Comparison of ENCODE assay signal across 16 cellular contexts in the genomic region with DNA sequence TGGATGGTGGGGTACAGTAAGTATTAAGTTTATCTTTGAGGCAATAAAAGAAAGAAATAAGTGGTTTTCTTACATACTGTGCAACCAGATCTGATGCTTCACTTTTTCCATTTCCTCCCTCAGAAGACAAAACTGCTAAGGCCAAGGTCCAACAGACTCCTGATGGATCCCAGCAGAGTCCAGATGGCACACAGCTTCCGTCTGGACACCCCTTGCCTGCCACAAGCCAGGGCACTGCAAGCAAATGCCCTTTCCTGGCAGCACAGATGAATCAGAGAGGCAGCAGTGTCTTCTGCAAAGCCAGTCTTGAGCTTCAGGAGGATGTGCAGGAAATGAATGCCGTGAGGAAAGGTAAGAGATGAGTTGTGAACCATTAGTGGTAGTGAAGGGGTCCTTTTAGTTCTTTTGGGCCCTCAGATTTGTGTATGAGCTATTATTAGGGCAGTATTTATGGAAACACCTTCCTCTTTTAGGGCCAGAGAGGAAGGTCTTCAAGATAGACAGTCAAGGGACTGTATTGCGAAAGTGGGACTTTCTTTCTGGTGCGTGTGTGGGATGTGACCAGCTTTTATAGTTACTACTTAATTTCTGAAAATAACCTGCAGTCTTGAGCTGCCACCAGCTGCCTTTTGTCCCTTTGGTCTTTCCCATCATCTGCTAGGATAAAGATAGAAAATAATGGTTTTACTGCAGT. TPM values are rescaled to one million over a fixed set of nuclear protein-coding genes. Genes with fewer than 3 reads are reported as not detected.
A peak's percentile ranks its signal among the peaks of the same experiment; 100 is the strongest.
DNase-seq lines count a peak whose midpoint lies in the region; ATAC-seq and TF ChIP-seq lines count a peak whose summit lies in the region.
"Had no signal": no experiment of that assay in that cellular context is flagged by ENCODE, and none has a peak within 500 bp of the region (broad histone marks: within the 10 kb centered on the region; RNA-seq: fewer than 3 reads in every experiment).

No MANE protein-coding gene starts in this region.

- no peak overlapping the region for H3K4me3 ChIP-seq in left ventricle myocardium inferior
- H3K4me3 ChIP-seq: prostate gland had no signal

- H3K27ac ChIP-seq in left ventricle myocardium inferior (replicated peaks) = no peak overlapping the region

- H3K27me3 ChIP-seq in left ventricle myocardium inferior (ENCODE audit: low read depth) = no peaks in the 10 kb centered on the region

- no peaks in the 10 kb centered on the region for H3K27me3 Mint-ChIP-seq in activated T-cell treated with anti-CD3 and anti-CD28 coated beads, Interleukin-2, amount 50 U/mL, for 72 hours (ENCODE audit: low read depth)
- H3K27me3 Mint-ChIP-seq in dendritic cell treated with granulocyte-macrophage colony-stimulating factor and Interleukin-4, amounts not matched to agents 40 ng/mL and 50 ng/mL, for 4 days = no peaks in the 10 kb centered on the region
- no peaks in the 10 kb centered on the region for H3K27me3 Mint-ChIP-seq in stimulated activated naive B cell treated with anti-CD40 and anti-IgM and Interleukin-4, amounts not matched to agents 10 μg/mL and 1 μg/mL and 100 μg/mL, for 72 hours
- H3K27me3 Mint-ChIP-seq: activated B cell treated with CpG ODN at 0.5 μM for 24 hours; activated naive CD4-positive, alpha-beta T cell treated with anti-CD3 and anti-CD28 coated beads, Interleukin-2, amount 50 U/mL, for 24 hours had no signal

- DNase-seq in activated T-cell treated with anti-CD3 and anti-CD28 coated beads, Interleukin-2, amount 50 U/mL, for 72 hours = no peak
- no peak for DNase-seq in activated T-cell treated with anti-CD3 and anti-CD28 coated beads, Interleukin-2, amount 50 U/mL, for 48 hours
- DNase-seq in NOMO-1 treated with DMSO at 0.1 percent for 48 hours (lab: John Stamatoyannopoulos, UW; ENCODE audit: unreplicated experiment) = peak; percentile 94
- DNase-seq in stimulated activated naive B cell treated with anti-CD40 and anti-IgM and Interleukin-4, amounts not matched to agents 10 μg/mL and 1 μg/mL and 100 μg/mL, for 72 hours = no peak
- DNase-seq in SW480 (ENCODE audit: low spot score) = no peak
- no peak for DNase-seq in left ventricle myocardium inferior
- DNase-seq: activated B cell treated with CpG ODN at 0.5 μM for 24 hours; dermis blood vessel endothelial cell; foreskin fibroblast; left colon; RPMI8226; stimulated activated CD4-positive, alpha-beta T cell treated with anti-CD3 and anti-CD28 coated beads, Interleukin-4, amount 100 ng/mL, for 4 hours had no signal

- peak overlapping the region in 1 of 2 donors; percentile 0 for H3K4me3 Mint-ChIP-seq in activated T-cell treated with anti-CD3 and anti-CD28 coated beads, Interleukin-2, amount 50 U/mL, for 72 hours
- no peak overlapping the region for H3K4me3 Mint-ChIP-seq in dendritic cell treated with granulocyte-macrophage colony-stimulating factor and Interleukin-4, amounts not matched to agents 40 ng/mL and 50 ng/mL, for 4 days
- peak overlapping the region in 1 of 2 donors; percentile 2 for H3K4me3 Mint-ChIP-seq in stimulated activated naive B cell treated with anti-CD40 and anti-IgM and Interleukin-4, amounts not matched to agents 10 μg/mL and 1 μg/mL and 100 μg/mL, for 72 hours
- H3K4me3 Mint-ChIP-seq: activated B cell treated with CpG ODN at 0.5 μM for 24 hours; activated naive CD4-positive, alpha-beta T cell treated with anti-CD3 and anti-CD28 coated beads, Interleukin-2, amount 50 U/mL, for 24 hours had no signal

- intact Hi-C loops in dendritic cell treated with granulocyte-macrophage colony-stimulating factor and Interleukin-4, amounts not matched to agents 40 ng/mL and 50 ng/mL, for 4 days (cut with micrococcal nuclease) = loop anchor here (2.0 kb wide), 1 partner anchor 48 kb away; the partner anchor contains the start of gene POC1A
- intact Hi-C loops in left ventricle myocardium inferior (cut with micrococcal nuclease) = no loop called here

- no peak for ATAC-seq in activated T-cell treated with anti-CD3 and anti-CD28 coated beads, Interleukin-2, amount 50 U/mL, for 72 hours (replicated peaks in 1 of 2)
- ATAC-seq in stimulated activated naive B cell treated with anti-CD40 and anti-IgM and Interleukin-4, amounts not matched to agents 10 μg/mL and 1 μg/mL and 100 μg/mL, for 72 hours (replicated peaks) = no peak
- no peak for ATAC-seq in GM19397 (IDR thresholded peaks at IDR 0.05; ENCODE audit: unreplicated experiment)
- ATAC-seq: left colon had no signal

- H3K36me3 Mint-ChIP-seq in activated T-cell treated with anti-CD3 and anti-CD28 coated beads, Interleukin-2, amount 50 U/mL, for 72 hours (ENCODE audit: insufficient read depth in 2 of 2) = peaks cover 17 to 37% of the 10 kb centered on the region in 2 donors
- peaks cover 81% of the 10 kb centered on the region for H3K36me3 Mint-ChIP-seq in dendritic cell treated with granulocyte-macrophage colony-stimulating factor and Interleukin-4, amounts not matched to agents 40 ng/mL and 50 ng/mL, for 4 days (ENCODE audit: low read depth)
- peaks cover 31 to 49% of the 10 kb centered on the region in 2 donors for H3K36me3 Mint-ChIP-seq in stimulated activated naive B cell treated with anti-CD40 and anti-IgM and Interleukin-4, amounts not matched to agents 10 μg/mL and 1 μg/mL and 100 μg/mL, for 72 hours

- H3K4me1 ChIP-seq in left ventricle myocardium inferior = peaks cover 61% of the 10 kb centered on the region

- peaks cover 84% of the 10 kb centered on the region for H3K36me3 ChIP-seq in left ventricle myocardium inferior

- no peak for TF ChIP-seq CTCF in left ventricle myocardium inferior (IDR thresholded peaks at IDR 0.05; ENCODE audit: borderline replicate concordance)

- H3K9me3 ChIP-seq in left ventricle myocardium inferior (replicated peaks) = no peaks in the 10 kb centered on the region
- H3K9me3 ChIP-seq: prostate gland had no signal

- peaks cover 58% of the 10 kb centered on the region for H3K4me1 Mint-ChIP-seq in activated T-cell treated with anti-CD3 and anti-CD28 coated beads, Interleukin-2, amount 50 U/mL, for 72 hours (ENCODE audit: low read depth)
- H3K4me1 Mint-ChIP-seq in dendritic cell treated with granulocyte-macrophage colony-stimulating factor and Interleukin-4, amounts not matched to agents 40 ng/mL and 50 ng/mL, for 4 days (ENCODE audit: low read depth) = peaks cover 55% of the 10 kb centered on the region
- peaks cover 25 to 40% of the 10 kb centered on the region in 2 donors for H3K4me1 Mint-ChIP-seq in stimulated activated naive B cell treated with anti-CD40 and anti-IgM and Interleukin-4, amounts not matched to agents 10 μg/mL and 1 μg/mL and 100 μg/mL, for 72 hours

- H3K9me3 Mint-ChIP-seq in activated T-cell treated with anti-CD3 and anti-CD28 coated beads, Interleukin-2, amount 50 U/mL, for 72 hours = no peaks in the 10 kb centered on the region
- no peaks in the 10 kb centered on the region for H3K9me3 Mint-ChIP-seq in dendritic cell treated with granulocyte-macrophage colony-stimulating factor and Interleukin-4, amounts not matched to agents 40 ng/mL and 50 ng/mL, for 4 days
- no peaks in the 10 kb centered on the region for H3K9me3 Mint-ChIP-seq in stimulated activated naive B cell treated with anti-CD40 and anti-IgM and Interleukin-4, amounts not matched to agents 10 μg/mL and 1 μg/mL and 100 μg/mL, for 72 hours
- H3K9me3 Mint-ChIP-seq: activated B cell treated with CpG ODN at 0.5 μM for 24 hours; activated naive CD4-positive, alpha-beta T cell treated with anti-CD3 and anti-CD28 coated beads, Interleukin-2, amount 50 U/mL, for 24 hours had no signal

- peak overlapping the region; percentile 0 for H3K27ac Mint-ChIP-seq in activated T-cell treated with anti-CD3 and anti-CD28 coated beads, Interleukin-2, amount 50 U/mL, for 72 hours
- peak overlapping the region; percentile 58 for H3K27ac Mint-ChIP-seq in dendritic cell treated with granulocyte-macrophage colony-stimulating factor and Interleukin-4, amounts not matched to agents 40 ng/mL and 50 ng/mL, for 4 days
- H3K27ac Mint-ChIP-seq in stimulated activated naive B cell treated with anti-CD40 and anti-IgM and Interleukin-4, amounts not matched to agents 10 μg/mL and 1 μg/mL and 100 μg/mL, for 72 hours = peak overlapping the region; percentile 2
- H3K27ac Mint-ChIP-seq: activated B cell treated with CpG ODN at 0.5 μM for 24 hours had no signal

RNA-seq across cellular contexts. Expression of gene ALAS1, which starts 4.6 kb away (rescaled TPM):
- 10 to 100 TPM; 62.7 to 63.6 TPM for total RNA-seq in activated T-cell treated with anti-CD3 and anti-CD28 coated beads, Interleukin-2, amount 50 U/mL, for 72 hours
- 180 TPM for total RNA-seq in left ventricle myocardium inferior

RNA-seq across cellular contexts. Expression of gene TLR9, which starts 22.9 kb away (rescaled TPM):
- total RNA-seq in activated T-cell treated with anti-CD3 and anti-CD28 coated beads, Interleukin-2, amount 50 U/mL, for 72 hours = 1 to 10 TPM; 1.2 to 2.3 TPM
- 0.66 TPM for total RNA-seq in left ventricle myocardium inferior

RNA-seq across cellular contexts. Expression of gene TWF2, which starts 36.4 kb away (rescaled TPM):
- 100 to 1,000 TPM; 124 to 133 TPM for total RNA-seq in activated T-cell treated with anti-CD3 and anti-CD28 coated beads, Interleukin-2, amount 50 U/mL, for 72 hours
- 115 TPM for total RNA-seq in left ventricle myocardium inferior

RNA-seq across cellular contexts. Expression of gene PPM1M, which starts 43.0 kb away (rescaled TPM):
- 100 to 1,000 TPM; 119 to 121 TPM for total RNA-seq in activated T-cell treated with anti-CD3 and anti-CD28 coated beads, Interleukin-2, amount 50 U/mL, for 72 hours
- total RNA-seq in left ventricle myocardium inferior = 9.2 TPM

RNA-seq across cellular contexts. Expression of gene POC1A, which starts 48.3 kb away (rescaled TPM):
- 10 to 100 TPM; 28.6 to 39.0 TPM for total RNA-seq in activated T-cell treated with anti-CD3 and anti-CD28 coated beads, Interleukin-2, amount 50 U/mL, for 72 hours
- 1.2 TPM for total RNA-seq in left ventricle myocardium inferior

Comparison
In these comparisons a context has a peak if more than half of its experiments do, and no peak if none do; other contexts are left out.
1. H3K27ac Mint-ChIP-seq: peak in every context shown above with its lines; median percentile 58 in dendritic cell treated with granulocyte-macrophage colony-stimulating factor and Interleukin-4, amounts not matched to agents 40 ng/mL and 50 ng/mL, for 4 days; 2 in stimulated activated naive B cell treated with anti-CD40 and anti-IgM and Interleukin-4, amounts not matched to agents 10 μg/mL and 1 μg/mL and 100 μg/mL, for 72 hours; 0 in activated T-cell treated with anti-CD3 and anti-CD28 coated beads, Interleukin-2, amount 50 U/mL, for 72 hours.